ENCODE assay signal across 9 cellular contexts in the genomic region with DNA sequence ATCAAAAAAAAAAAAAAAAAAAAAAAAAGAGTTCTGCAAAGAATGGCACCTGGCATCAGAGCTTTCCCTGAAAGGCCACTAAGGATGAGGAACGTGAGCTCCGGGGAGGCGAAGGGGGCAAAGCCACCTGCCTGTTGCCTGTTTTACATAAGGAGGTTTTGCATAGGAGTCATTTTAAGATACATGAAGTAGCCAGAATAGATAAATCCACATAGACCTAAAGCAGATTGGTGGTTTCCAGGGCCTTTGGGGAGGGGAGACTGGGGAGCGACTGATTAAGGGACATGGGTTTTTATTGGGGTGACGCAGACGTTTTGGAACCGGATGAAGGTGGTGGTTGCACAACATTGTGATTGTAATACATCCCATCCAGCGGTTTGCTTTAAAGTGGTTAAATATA. TPM values are rescaled to one million over a fixed set of nuclear protein-coding genes. Genes with fewer than 3 reads are reported as not detected.
DNase-seq lines count a peak whose midpoint lies in the region; ATAC-seq and TF ChIP-seq lines count a peak whose summit lies in the region.
"Had no signal": no experiment of that assay in that cellular context is flagged by ENCODE, and none has a peak within 500 bp of the region (broad histone marks: within the 10 kb centered on the region; RNA-seq: fewer than 3 reads in every experiment).

No MANE protein-coding gene starts in this region.

- TF ChIP-seq POLR2A in spleen (IDR thresholded peaks at IDR 0.05) = no peak

- DNase-seq in NOMO-1 treated with dmso at 0.1 percent for 144 hours (lab: John Stamatoyannopoulos, UW; ENCODE audit: unreplicated experiment) (peak; percentile 42), spleen (no peak), ACHN (no peak), GM03348 (ENCODE audit: low spot score) (no peak)
- no peak for DNase-seq in stimulated activated CD4-positive, alpha-beta T cell treated with anti-CD3 and anti-CD28 coated beads, Interleukin-4, amount 100 ng/mL, for 4 hours
- DNase-seq in activated CD4-positive, alpha-beta T cell treated with anti-CD3 and anti-CD28 coated beads for 4 hours = no peak

- in situ Hi-C loops in ACHN (cut with HindIII; ENCODE audit: low pct_ligation_motif_present, low pct_unique_long_range_greater_than_20kb, low sequenced_read_pairs) = no loop called here

- peak overlapping the region in 1 of 8 donors; percentile 25 for H3K4me3 ChIP-seq in spleen
- H3K4me3 ChIP-seq: SK-N-MC had no signal

- WGBS in spleen, 5 donors = 42 to 57% (median 44%) methylated on average over 8 of the region's 8 CpGs

- peaks cover 0 to 5% (median 0%) of the 10 kb centered on the region in 7 donors for H3K27me3 ChIP-seq in spleen (replicated peaks in 1 of 7)

- peaks cover 63 to 100% (median 98%) of the 10 kb centered on the region in 6 donors for H3K4me1 ChIP-seq in spleen

- ATAC-seq in GM18861 (IDR thresholded peaks at IDR 0.05; ENCODE audit: unreplicated experiment) (peak; percentile 54), HG02759 (IDR thresholded peaks at IDR 0.05; ENCODE audit: unreplicated experiment) (peak; percentile 56)

- no peaks in the 10 kb centered on the region for H3K9me3 ChIP-seq in spleen

- peaks cover 0 to 12% (median 2%) of the 10 kb centered on the region in 6 donors for H3K36me3 ChIP-seq in spleen

- no peak for TF ChIP-seq CTCF in spleen (IDR thresholded peaks at IDR 0.05 in 8 of 11, conservative IDR thresholded peaks at IDR 0.05 in 3 of 11)

- H3K27ac ChIP-seq in spleen = peak overlapping the region in 7 of 8 donors; percentile 46 to 90 (median 85)
- H3K27ac ChIP-seq: SK-N-MC had no signal

- intact Hi-C loops in spleen (cut with DNase I; ENCODE audit: low total_unique reads) = no loop called here

RNA-seq across cellular contexts. Expression of a gene that starts 7.1 kb away (rescaled TPM):
- 10 to 100 TPM; 32.8 to 71.3 (median 55.0) TPM for total RNA-seq in spleen
- 10 to 100 TPM; 11.2 to 19.7 (median 11.6) TPM for polyA plus RNA-seq in spleen
